ENCODE assay signal across 1 cellular context in genomic region chr11:108571001-108571400, GRCh38.
TF ChIP-seq lines count a peak whose summit lies in the region.

No MANE protein-coding gene starts in this region.

TF ChIP-seq in H1, 55 proteins besides CTCF, POLR2A, EP300 and RAD21:
- TF ChIP-seq CREB1 (IDR thresholded peaks at IDR 0.05) = no peak
- TF ChIP-seq GABPA (IDR thresholded peaks at IDR 0.05; ENCODE audit: borderline replicate concordance, insufficient read depth, low read length) = no peak
- no peak for TF ChIP-seq GTF2F1 (IDR thresholded peaks at IDR 0.05; ENCODE audit: borderline replicate concordance, low read depth, low read length)
- TF ChIP-seq SIRT6 (IDR thresholded peaks at IDR 0.05; ENCODE audit: low read length) = no peak
- TF ChIP-seq MAFK (IDR thresholded peaks at IDR 0.05; ENCODE audit: low read depth, low read length) = no peak
- TF ChIP-seq RBBP5 (IDR thresholded peaks at IDR 0.05; ENCODE audit: borderline replicate concordance, low read depth, low read length) = no peak
